ENCODE assay signal across 24 cellular contexts in genomic region chr5:43152946-43153345, GRCh38. TPM values are rescaled to one million over a fixed set of nuclear protein-coding genes. Genes with fewer than 3 reads are reported as not detected.
DNase-seq lines count a peak whose midpoint lies in the region; ATAC-seq and TF ChIP-seq lines count a peak whose summit lies in the region.
"Had no signal": no experiment of that assay in that cellular context is flagged by ENCODE, and none has a peak within 500 bp of the region (broad histone marks: within the 10 kb centered on the region; RNA-seq: fewer than 3 reads in every experiment).

No MANE protein-coding gene starts in this region.

- CTCF ChIA-PET in activated naive CD4-positive, alpha-beta T cell treated with anti-CD3 and anti-CD28 coated beads for 36 hours (lab: Charles Lee) = interaction anchor here (0.9 kb wide), 1 partner anchor 58 kb away, joined by 3 read pairs; no protein-coding TSS in a partner anchor

- H3K4me1 ChIP-seq in heart left ventricle (peaks cover 0 to 38% (median 10%) of the 10 kb centered on the region in 12 donors), left ventricle myocardium inferior (peaks cover 38% of the 10 kb centered on the region), upper lobe of left lung (peaks cover 0 to 3% (median 0%) of the 10 kb centered on the region in 4 donors)
- H3K4me1 ChIP-seq: breast epithelium had no signal

- no peak for TF ChIP-seq CTCF in heart left ventricle (IDR thresholded peaks at IDR 0.05)
- TF ChIP-seq CTCF in left ventricle myocardium inferior (IDR thresholded peaks at IDR 0.05; ENCODE audit: borderline replicate concordance) = no peak
- no peak for TF ChIP-seq CTCF in WERI-Rb-1 (IDR thresholded peaks at IDR 0.05; ENCODE audit: low read depth, low read length)
- TF ChIP-seq CTCF in upper lobe of left lung (IDR thresholded peaks at IDR 0.05) = no peak

- no peak overlapping the region for H3K27ac Mint-ChIP-seq in activated naive CD4-positive, alpha-beta T cell treated with anti-CD3 and anti-CD28 coated beads for 36 hours
- H3K27ac Mint-ChIP-seq: activated B cell treated with CpG ODN at 0.5 μM for 24 hours; activated CD8-positive, alpha-beta T cell treated with anti-CD3 and anti-CD28 coated beads for 36 hours; activated naive CD8-positive, alpha-beta T cell had no signal

- H3K27me3 Mint-ChIP-seq in activated naive CD4-positive, alpha-beta T cell treated with anti-CD3 and anti-CD28 coated beads for 36 hours (ENCODE audit: low read depth) = no peaks in the 10 kb centered on the region
- H3K27me3 Mint-ChIP-seq: activated B cell treated with CpG ODN at 0.5 μM for 24 hours; activated CD8-positive, alpha-beta T cell treated with anti-CD3 and anti-CD28 coated beads for 36 hours; activated naive CD8-positive, alpha-beta T cell had no signal

- H3K36me3 Mint-ChIP-seq in activated naive CD4-positive, alpha-beta T cell treated with anti-CD3 and anti-CD28 coated beads for 36 hours (ENCODE audit: low read depth) = peaks cover 21% of the 10 kb centered on the region

- H3K4me3 ChIP-seq in heart left ventricle (no peak overlapping the region), left ventricle myocardium inferior (no peak overlapping the region), WERI-Rb-1 (ENCODE audit: low read depth, low read length) (no peak overlapping the region), upper lobe of left lung (no peak overlapping the region)
- H3K4me3 ChIP-seq: breast epithelium, K562, thoracic aorta had no signal

- H3K27me3 ChIP-seq in heart left ventricle (no peaks in the 10 kb centered on the region), left ventricle myocardium inferior (ENCODE audit: low read depth) (no peaks in the 10 kb centered on the region), WERI-Rb-1 (ENCODE audit: insufficient read depth, low read depth, severe bottlenecking) (no peaks in the 10 kb centered on the region), upper lobe of left lung (no peaks in the 10 kb centered on the region)
- H3K27me3 ChIP-seq: breast epithelium had no signal

- WGBS in heart left ventricle, 4 donors = 74 to 79% (median 76%) methylated on average over 3 of the region's 3 CpGs
- WGBS in upper lobe of left lung, 2 donors = 97 to 98% methylated on average over 3 of the region's 3 CpGs

- intact Hi-C loops in heart left ventricle (cut with DNase I) (no loop called here), left ventricle myocardium inferior (cut with micrococcal nuclease) (no loop called here)
- intact Hi-C loops in activated naive CD4-positive, alpha-beta T cell treated with anti-CD3 and anti-CD28 coated beads for 36 hours (cut with micrococcal nuclease) = no loop called here

- ATAC-seq in heart left ventricle (peak in 3 of 4 donors; percentile 51 to 59 (median 55)), upper lobe of left lung (ENCODE audit: low FRiP score in 2 of 2) (no peak)
- ATAC-seq: activated CD8-positive, alpha-beta T cell treated with anti-CD3 and anti-CD28 coated beads for 36 hours; K562 had no signal

- no peak overlapping the region for H3K27ac ChIP-seq in heart left ventricle
- no peak overlapping the region for H3K27ac ChIP-seq in left ventricle myocardium inferior (replicated peaks)
- no peak overlapping the region for H3K27ac ChIP-seq in WERI-Rb-1
- no peak overlapping the region for H3K27ac ChIP-seq in upper lobe of left lung
- H3K27ac ChIP-seq: breast epithelium, thoracic aorta had no signal

- no peak overlapping the region for H3K4me3 Mint-ChIP-seq in activated naive CD4-positive, alpha-beta T cell treated with anti-CD3 and anti-CD28 coated beads for 36 hours
- H3K4me3 Mint-ChIP-seq: activated B cell treated with CpG ODN at 0.5 μM for 24 hours; activated CD8-positive, alpha-beta T cell treated with anti-CD3 and anti-CD28 coated beads for 36 hours; activated naive CD8-positive, alpha-beta T cell; H9 had no signal

- peaks cover 0 to 24% (median 3%) of the 10 kb centered on the region in 9 donors for H3K36me3 ChIP-seq in heart left ventricle
- peaks cover 8% of the 10 kb centered on the region for H3K36me3 ChIP-seq in left ventricle myocardium inferior
- peaks cover 27% of the 10 kb centered on the region for H3K36me3 ChIP-seq in WERI-Rb-1
- peaks cover 0 to 6% (median 5%) of the 10 kb centered on the region in 4 donors for H3K36me3 ChIP-seq in upper lobe of left lung
- H3K36me3 ChIP-seq: breast epithelium, thoracic aorta had no signal

- no peak for TF ChIP-seq EP300 in upper lobe of left lung (IDR thresholded peaks at IDR 0.05)

- TF ChIP-seq POLR2A in heart left ventricle (IDR thresholded peaks at IDR 0.05) (no peak), upper lobe of left lung (IDR thresholded peaks at IDR 0.05) (no peak)

- H3K4me1 Mint-ChIP-seq in activated naive CD4-positive, alpha-beta T cell treated with anti-CD3 and anti-CD28 coated beads for 36 hours (ENCODE audit: low read depth) = peaks cover 24% of the 10 kb centered on the region
- H3K4me1 Mint-ChIP-seq: activated B cell treated with CpG ODN at 0.5 μM for 24 hours had no signal

- DNase-seq in heart left ventricle (no peak), left ventricle myocardium inferior (no peak), RPMI7951 (ENCODE audit: low read depth) (peak; percentile 21), fibroblast of peridontal ligament (ENCODE audit: extremely low read depth) (peak; percentile 91), Ammon's horn (ENCODE audit: low spot score) (no peak), WERI-Rb-1 (no peak), upper lobe of left lung (no peak)
- DNase-seq in activated naive CD4-positive, alpha-beta T cell treated with anti-CD3 and anti-CD28 coated beads for 36 hours = no peak
- DNase-seq: activated B cell treated with CpG ODN at 0.5 μM for 24 hours; activated CD8-positive, alpha-beta T cell treated with anti-CD3 and anti-CD28 coated beads for 36 hours; activated T-cell treated with anti-CD3 and anti-CD28 coated beads, Interleukin-2, amount 50 U/mL, for 48 hours; H9; hypothalamus; midbrain; NCI-H1930; NCI-H510A; SHP77 treated with DMSO at 0.1 percent for 48 hours; stimulated activated CD4-positive, alpha-beta T cell treated with anti-CD3 and anti-CD28 coated beads, Interleukin-12 subunit alpha, Interleukin-12 subunit beta, amount 100 ng/mL, for 4 hours; T-helper 2 cell had no signal

- no peaks in the 10 kb centered on the region for H3K9me3 Mint-ChIP-seq in activated naive CD4-positive, alpha-beta T cell treated with anti-CD3 and anti-CD28 coated beads for 36 hours
- H3K9me3 Mint-ChIP-seq: activated B cell treated with CpG ODN at 0.5 μM for 24 hours; activated CD8-positive, alpha-beta T cell treated with anti-CD3 and anti-CD28 coated beads for 36 hours; H9 had no signal

- no peaks in the 10 kb centered on the region for H3K9me3 ChIP-seq in heart left ventricle
- no peaks in the 10 kb centered on the region for H3K9me3 ChIP-seq in left ventricle myocardium inferior (replicated peaks)
- H3K9me3 ChIP-seq in WERI-Rb-1 (ENCODE audit: severe bottlenecking) = no peaks in the 10 kb centered on the region
- no peaks in the 10 kb centered on the region for H3K9me3 ChIP-seq in upper lobe of left lung
- H3K9me3 ChIP-seq: breast epithelium, thoracic aorta had no signal

RNA-seq across cellular contexts. Expression of gene ZNF131, which starts 32.2 kb away (rescaled TPM):
- total RNA-seq in heart left ventricle (10 to 100 TPM; 10.9 to 21.6 (median 13.3) TPM), left ventricle myocardium inferior (15.0 TPM), upper lobe of left lung (10 to 100 TPM; 19.4 to 70.2 (median 27.1) TPM)
- polyA plus RNA-seq in heart left ventricle = 10 to 100 TPM; 14.1 to 18.5 TPM
- 20.1 and 24.3 TPM in 2 replicates for total RNA-seq in RPMI7951 (2014; rRNA removed; shearing (Covaris generic))
- total RNA-seq in activated naive CD4-positive, alpha-beta T cell treated with anti-CD3 and anti-CD28 coated beads for 36 hours = 10 to 100 TPM; 25.0 to 29.6 TPM

RNA-seq across cellular contexts. Expression of gene NIM1K, which starts 39.1 kb away (rescaled TPM):
- total RNA-seq in heart left ventricle (1 to 10 TPM in 1 of 9 donors, under 1 TPM in 6, not detected in 2; 0.16 to 1.4 (median 0.45) TPM), left ventricle myocardium inferior (0.25 TPM), upper lobe of left lung (10 to 100 TPM in 1 of 6 donors, 1 to 10 TPM in 5; 1.8 to 29.3 (median 4.6) TPM)
- under 1 TPM; 0.11 to 0.24 TPM for polyA plus RNA-seq in heart left ventricle
- 0.88 and 1.4 TPM in 2 replicates for total RNA-seq in RPMI7951 (2014; rRNA removed; shearing (Covaris generic))
- total RNA-seq in activated naive CD4-positive, alpha-beta T cell treated with anti-CD3 and anti-CD28 coated beads for 36 hours = under 1 TPM; 0.54 to 0.57 TPM
- total RNA-seq: Daoy had no signal

Comparison
In these comparisons a context has a peak if more than half of its experiments do, and no peak if none do; other contexts are left out.
1. ATAC-seq: peak in heart left ventricle (3 of 4); none in upper lobe of left lung (0 of 2).
2. DNase-seq: peak in RPMI7951 (single experiment) and fibroblast of peridontal ligament (single experiment); none in heart left ventricle (0 of 5), left ventricle myocardium inferior (single experiment), Ammon's horn (single experiment), WERI-Rb-1 (single experiment), activated naive CD4-positive, alpha-beta T cell treated with anti-CD3 and anti-CD28 coated beads for 36 hours (single experiment) and upper lobe of left lung (0 of 2).